ENCODE assay signal across 8 cellular contexts in genomic region chr18:8608795-8609673, GRCh38. TPM values are rescaled to one million over a fixed set of nuclear protein-coding genes. Genes with fewer than 3 reads are reported as not detected.
DNase-seq lines count a peak whose midpoint lies in the region; ATAC-seq and TF ChIP-seq lines count a peak whose summit lies in the region.

TSS of gene RAB12 (plus strand) at chr18:8609437. CDS start at chr18:8609440, 3 bp downstream.

- DNase-seq in A673 (ENCODE audit: low spot score) (peak; percentile 92), NCI-H446 (lab: John Stamatoyannopoulos, UW) (peak; percentile 42 to 82), chondrocyte (ENCODE audit: low spot score) (peak; percentile 96), kidney tubule cell (ENCODE audit: low spot score) (peak; percentile 88)
- DNase-seq in activated CD4-positive, alpha-beta T cell treated with anti-CD3 and anti-CD28 coated beads for 1 hour: peak; percentile 77
- peak; percentile 70 to 74 for DNase-seq in stimulated activated CD4-positive, alpha-beta T cell treated with anti-CD3 and anti-CD28 coated beads, Interleukin-1b, Interleukin-23, amount 100 ng/mL, for 1 hour (ENCODE audit: low read depth in 2 of 2)

- H3K27ac ChIP-seq in A673 (ENCODE audit: low read depth, low read length, poor library complexity, severe bottlenecking): peak within 1 kb of the TSS; percentile 85

- BruUV-seq in A673 (replicated peaks; lab: Mats Ljungman, UMichigan): no TSS peak

- H3K27me3 ChIP-seq in A673 (replicated peaks; ENCODE audit: insufficient read depth, low read depth, low read length, poor library complexity): no peaks in the 10 kb centered on the region

- H3K27me3 Mint-ChIP-seq in chondrocyte (ENCODE audit: low read depth): peaks cover 4% of the 10 kb centered on the region

- H3K36me3 ChIP-seq in A673 (ENCODE audit: insufficient read depth, low read length, poor library complexity, severe bottlenecking): no peaks in the 10 kb centered on the region

- CTCF ChIA-PET in A673 (lab: Charles Lee): interaction anchor here (0.6 kb wide), 2 partner anchors 122 to 1587 kb away, joined by 4 read pairs; no protein-coding TSS in a partner anchor

- peak within 1 kb of the TSS; percentile 98 for H3K4me3 ChIP-seq in A673 (ENCODE audit: low read depth, low read length, poor library complexity, severe bottlenecking)

- intact Hi-C loops in A673 (cut with micrococcal nuclease; ENCODE audit: unreplicated experiment): no loop called here

- H3K36me3 Mint-ChIP-seq in chondrocyte (ENCODE audit: low read depth): no peaks in the 10 kb centered on the region

- peak within 1 kb of the TSS; percentile 86 for H3K4me3 Mint-ChIP-seq in chondrocyte (ENCODE audit: unreplicated experiment)

- POLR2A ChIA-PET in A673 (lab: Charles Lee; ENCODE audit: low non-redundant PET): interaction anchor here (0.5 to 0.7 kb wide), 2 partner anchors 23 to 969 kb away, joined by 3 to 5 read pairs; no protein-coding TSS in a partner anchor

- peaks cover 46% of the 10 kb centered on the region for H3K4me1 Mint-ChIP-seq in chondrocyte (ENCODE audit: low read depth)

- no peaks in the 10 kb centered on the region for H3K9me3 Mint-ChIP-seq in chondrocyte (ENCODE audit: low read depth)

- H3K9me3 ChIP-seq in A673 (ENCODE audit: low read depth, low read length, poor library complexity, severe bottlenecking): no peaks in the 10 kb centered on the region

- H3K27ac Mint-ChIP-seq in chondrocyte (ENCODE audit: unreplicated experiment): peak within 1 kb of the TSS; percentile 76

- H3K4me1 ChIP-seq in A673 (ENCODE audit: insufficient read depth, low read length, poor library complexity, severe bottlenecking): peaks cover 12% of the 10 kb centered on the region

- TF ChIP-seq CTCF in A673 (conservative IDR thresholded peaks at IDR 0.05; ENCODE audit: low read depth, low read length) (peak; percentile 43; the same call in 1 of the 2 replicates), chondrocyte (IDR thresholded peaks at IDR 0.05) (peak; percentile 80)

- peak; percentile 77 for ATAC-seq in GM18907 (IDR thresholded peaks at IDR 0.05; ENCODE audit: unreplicated experiment)
- ATAC-seq in HG03175 (IDR thresholded peaks at IDR 0.05; ENCODE audit: unreplicated experiment): peak; percentile 76

RNA-seq across cellular contexts. Expression of gene RAB12, which starts in this region (rescaled TPM):
- total RNA-seq in A673 (2021) (34.7 and 35.1 TPM in 2 replicates), chondrocyte (40.9 to 44.6 TPM (median 41.3 TPM) in 3 replicates)

Comparison
In these comparisons a context has a peak if more than half of its experiments do, and no peak if none do; other contexts are left out.
1. Peak in every context shown above with its lines: DNase-seq, ATAC-seq, H3K4me3 ChIP-seq and H3K27ac ChIP-seq.